13 cellular contexts compared by ENCODE assay signal in the genomic region with DNA sequence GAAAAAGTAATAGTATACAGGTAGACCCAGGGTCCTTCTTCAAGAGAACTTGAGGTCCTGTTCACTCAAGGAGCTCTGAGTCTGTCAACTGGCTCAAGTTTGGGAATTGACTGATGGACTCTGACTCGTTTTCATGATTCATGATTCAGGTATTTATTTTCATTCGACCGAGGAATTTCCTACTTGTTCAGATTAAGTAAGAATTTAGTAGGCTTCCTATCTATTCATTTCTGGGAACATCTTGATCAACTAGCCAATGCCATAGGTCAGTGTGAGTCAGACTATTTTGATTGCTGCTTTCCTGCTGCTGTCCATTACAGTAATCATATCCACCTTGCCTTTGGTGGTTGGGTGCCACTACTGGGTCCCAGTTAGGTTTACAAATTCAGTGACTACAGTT. TPM values are rescaled to one million over a fixed set of nuclear protein-coding genes. Genes with fewer than 3 reads are reported as not detected.
A peak's percentile ranks its signal among the peaks of the same experiment; 100 is the strongest.
DNase-seq lines count a peak whose midpoint lies in the region; ATAC-seq and TF ChIP-seq lines count a peak whose summit lies in the region.
"Had no signal": no experiment of that assay in that cellular context is flagged by ENCODE, and none has a peak within 500 bp of the region (broad histone marks: within the 10 kb centered on the region; RNA-seq: fewer than 3 reads in every experiment).

No MANE protein-coding gene starts in this region.

- no peaks in the 10 kb centered on the region for H3K36me3 Mint-ChIP-seq in endothelial cell (ENCODE audit: low read depth, unreplicated experiment)
- H3K36me3 Mint-ChIP-seq: IgD-negative memory B cell had no signal

- DNase-seq in HPDE6-E6E7 (ENCODE audit: extremely low spot score) (peak; percentile 57), amniotic stem cell (lab: John Stamatoyannopoulos, UW) (peak; percentile 20), smooth muscle cell of the brain vasculature (ENCODE audit: low read depth, low spot score) (peak; percentile 54), NCI-H510A (lab: John Stamatoyannopoulos, UW) (no peak), endothelial cell (ENCODE audit: low spot score) (no peak), cerebellar nuclear complex (lab: John Stamatoyannopoulos, UW) (no peak)
- DNase-seq: NCI-H2227 treated with DMSO at 0.1 percent for 48 hours, T-helper 17 cell had no signal

- H3K9me3 ChIP-seq in gastroesophageal sphincter: no peaks in the 10 kb centered on the region
- H3K9me3 ChIP-seq: thoracic aorta had no signal

- no peaks in the 10 kb centered on the region for H3K36me3 ChIP-seq in gastroesophageal sphincter
- H3K36me3 ChIP-seq: thoracic aorta had no signal

- no peak overlapping the region for H3K27ac Mint-ChIP-seq in endothelial cell (ENCODE audit: unreplicated experiment)
- H3K27ac Mint-ChIP-seq: IgD-negative memory B cell, T-helper 17 cell had no signal

- H3K4me3 ChIP-seq in gastroesophageal sphincter: no peak overlapping the region
- H3K4me3 ChIP-seq: coronary artery, thoracic aorta had no signal

- H3K4me1 ChIP-seq in gastroesophageal sphincter: no peaks in the 10 kb centered on the region

- 15 to 26% methylated on average over 3 of the region's 3 CpGs for WGBS in gastroesophageal sphincter (ENCODE audit: low coverage in 1 of 2), 2 donors

- no peaks in the 10 kb centered on the region for H3K9me3 Mint-ChIP-seq in endothelial cell (ENCODE audit: unreplicated experiment)
- H3K9me3 Mint-ChIP-seq: IgD-negative memory B cell had no signal

- H3K27me3 ChIP-seq in gastroesophageal sphincter: no peaks in the 10 kb centered on the region

- no peak for TF ChIP-seq EP300 in gastroesophageal sphincter (IDR thresholded peaks at IDR 0.05)

- no peak for TF ChIP-seq CTCF in gastroesophageal sphincter (IDR thresholded peaks at IDR 0.05)
- TF ChIP-seq CTCF in endothelial cell (IDR thresholded peaks at IDR 0.05; ENCODE audit: unreplicated experiment): no peak

- H3K27me3 Mint-ChIP-seq in endothelial cell (ENCODE audit: unreplicated experiment): no peaks in the 10 kb centered on the region
- H3K27me3 Mint-ChIP-seq: IgD-negative memory B cell, T-helper 17 cell had no signal

- no peak overlapping the region for H3K4me3 Mint-ChIP-seq in endothelial cell (ENCODE audit: unreplicated experiment)
- H3K4me3 Mint-ChIP-seq: IgD-negative memory B cell, T-helper 17 cell had no signal

- peak; percentile 41 for ATAC-seq in gastroesophageal sphincter
- no peak for ATAC-seq in GM19324 (IDR thresholded peaks at IDR 0.05; ENCODE audit: low FRiP score, unreplicated experiment)
- ATAC-seq: T-helper 17 cell had no signal

- H3K27ac ChIP-seq in gastroesophageal sphincter: no peak overlapping the region

- no peaks in the 10 kb centered on the region for H3K4me1 Mint-ChIP-seq in endothelial cell (ENCODE audit: unreplicated experiment)

- TF ChIP-seq POLR2A in gastroesophageal sphincter (IDR thresholded peaks at IDR 0.05): no peak

RNA-seq across cellular contexts. Expression of a gene that starts 6.1 kb away (rescaled TPM):
- total RNA-seq in gastroesophageal sphincter (not detected), endothelial cell (ENCODE audit: unreplicated experiment) (not detected)
- total RNA-seq: T-helper 17 cell, thoracic aorta had no signal

RNA-seq across cellular contexts. Expression of a gene that starts 10.4 kb away (rescaled TPM):
- total RNA-seq in gastroesophageal sphincter (10 to 100 TPM; 30.0 to 68.2 (median 56.8) TPM), endothelial cell (ENCODE audit: unreplicated experiment) (38.0 TPM)

Comparison
In these comparisons a context has a peak if more than half of its experiments do, and no peak if none do; other contexts are left out.
1. DNase-seq: peak in HPDE6-E6E7 (single experiment), amniotic stem cell (single experiment) and smooth muscle cell of the brain vasculature (single experiment); none in NCI-H510A (single experiment), endothelial cell (single experiment) and cerebellar nuclear complex (0 of 2).